In the genomic region with DNA sequence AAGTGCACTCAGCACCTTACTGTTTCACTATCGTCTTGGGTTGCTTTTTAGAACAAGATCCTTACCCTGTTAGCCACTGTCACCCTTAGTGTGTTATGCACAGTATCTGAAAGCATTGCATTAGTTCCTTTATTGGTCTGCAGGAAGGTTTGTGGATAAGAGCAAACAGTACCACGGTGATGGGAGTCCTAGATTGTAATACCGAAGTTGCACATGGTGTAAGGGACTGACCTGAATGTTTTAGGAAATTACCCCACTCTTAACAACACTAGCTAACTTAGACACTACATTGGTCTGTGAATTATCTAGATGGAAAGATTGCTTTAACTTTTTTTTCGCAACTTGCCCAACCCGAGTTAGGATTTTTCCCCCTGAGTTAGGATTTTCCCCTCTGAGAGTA, we compare ENCODE assay signal across 8 cellular contexts. TPM values are rescaled to one million over a fixed set of nuclear protein-coding genes. Genes with fewer than 3 reads are reported as not detected.
DNase-seq lines count a peak whose midpoint lies in the region; ATAC-seq and TF ChIP-seq lines count a peak whose summit lies in the region.

No MANE protein-coding gene starts in this region.

- TF ChIP-seq CTCF in DOHH2 (IDR thresholded peaks at IDR 0.05; ENCODE audit: low read depth, low read length, poor library complexity, severe bottlenecking) (no peak), WI38 (IDR thresholded peaks at IDR 0.05; ENCODE audit: low read depth, low read length) (no peak), glutamatergic neuron (IDR thresholded peaks at IDR 0.05; ENCODE audit: partially characterized antibody, unreplicated experiment) (no peak)

- H3K27ac Mint-ChIP-seq in glutamatergic neuron (ENCODE audit: unreplicated experiment) = peak overlapping the region; percentile 40

- DNase-seq in Jurkat, Clone E6-1 (ENCODE audit: low read depth, low spot score) = peak; percentile 41
- DNase-seq in glutamatergic neuron (no peak), skeletal muscle cell (ENCODE audit: low read depth) (no peak), mesenteric fat pad (ENCODE audit: low spot score) (no peak), NCI-H2196 (lab: John Stamatoyannopoulos, UW; ENCODE audit: unreplicated experiment) (no peak)

- peaks cover 48% of the 10 kb centered on the region for H3K4me1 ChIP-seq in DOHH2 (ENCODE audit: control insufficient read depth, low read length)

- no peaks in the 10 kb centered on the region for H3K27me3 ChIP-seq in DOHH2 (ENCODE audit: control insufficient read depth, low read length)

- peaks cover 37% of the 10 kb centered on the region for H3K36me3 ChIP-seq in DOHH2 (ENCODE audit: control insufficient read depth, low read length)

- peaks cover 5% of the 10 kb centered on the region for H3K27me3 Mint-ChIP-seq in glutamatergic neuron (ENCODE audit: unreplicated experiment)

- peaks cover 21% of the 10 kb centered on the region for H3K4me1 Mint-ChIP-seq in glutamatergic neuron (ENCODE audit: low read depth, unreplicated experiment)

- H3K9me3 Mint-ChIP-seq in glutamatergic neuron (ENCODE audit: unreplicated experiment) = peaks cover 12% of the 10 kb centered on the region

- H3K27ac ChIP-seq in DOHH2 (ENCODE audit: low read depth, low read length) = peak overlapping the region; percentile 91

- peaks cover 84% of the 10 kb centered on the region for H3K79me2 ChIP-seq in DOHH2 (ENCODE audit: control insufficient read depth, low read length)

- peak overlapping the region; percentile 96 for H3K4me3 Mint-ChIP-seq in glutamatergic neuron (ENCODE audit: unreplicated experiment)

- H3K4me3 ChIP-seq in DOHH2 (ENCODE audit: low read length) (peak overlapping the region; percentile 88), WI38 (ENCODE audit: low read depth, low read length) (peak overlapping the region; percentile 90), skeletal muscle cell (ENCODE audit: low read depth, low read length) (peak overlapping the region; percentile 87)
- peak overlapping the region; percentile 93 for H3K4me3 ChIP-seq in Jurkat, Clone E6-1 (ENCODE audit: low read length)

- no peaks in the 10 kb centered on the region for H3K9me3 ChIP-seq in DOHH2 (ENCODE audit: control insufficient read depth, insufficient read depth, low read length)

- no peaks in the 10 kb centered on the region for H3K36me3 Mint-ChIP-seq in glutamatergic neuron (ENCODE audit: unreplicated experiment)

- ATAC-seq in GM18498 (IDR thresholded peaks at IDR 0.05; ENCODE audit: unreplicated experiment) = no peak

- H3K4me2 ChIP-seq in DOHH2 (ENCODE audit: low read length) = peak overlapping the region; percentile 84

- H3F3A ChIP-seq in DOHH2 (ENCODE audit: control insufficient read depth, insufficient read depth) = no peaks in the 10 kb centered on the region

- H3K9me2 ChIP-seq in DOHH2 (replicated peaks; ENCODE audit: control insufficient read depth, low read length) = no peaks in the 10 kb centered on the region

- H4K20me1 ChIP-seq in DOHH2 (ENCODE audit: control insufficient read depth, insufficient read depth, low read depth, low read length) = peaks cover 21% of the 10 kb centered on the region

RNA-seq across cellular contexts. Expression of gene STT3B, which starts 1.3 kb away (rescaled TPM):
- 304 TPM for polyA plus RNA-seq in Jurkat, Clone E6-1 (2012; ENCODE audit: insufficient read depth, insufficient read length)
- total RNA-seq in glutamatergic neuron (ENCODE audit: unreplicated experiment) (65.1 TPM), mesenteric fat pad (80.7 TPM)
